1 cellular context compared by ENCODE assay signal in the genomic region with DNA sequence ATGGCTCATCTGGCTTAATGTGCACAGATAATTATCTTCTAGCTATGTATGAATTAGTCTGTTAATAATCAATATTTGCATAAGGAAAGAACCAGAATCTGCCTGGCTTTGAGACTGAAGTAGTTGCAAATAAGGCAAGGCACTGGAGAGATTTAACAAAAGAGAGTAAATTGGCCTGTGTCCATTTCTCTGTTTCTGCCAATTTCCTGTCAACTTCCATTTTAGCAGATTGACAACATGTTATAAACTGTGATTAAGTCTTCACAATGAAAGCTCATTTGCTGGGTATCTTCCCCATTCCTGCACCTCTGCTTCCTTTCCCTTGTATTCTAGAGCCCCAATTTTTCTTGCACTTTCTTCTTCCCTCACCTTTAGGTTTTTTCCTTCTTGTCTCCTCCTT.
TF ChIP-seq lines count a peak whose summit lies in the region.

No MANE protein-coding gene starts in this region.

TF ChIP-seq in neural cell, 6 proteins besides CTCF, POLR2A, EP300 and RAD21 (continued from another document):
- TF ChIP-seq EZH2 (IDR thresholded peaks at IDR 0.05; ENCODE audit: borderline replicate concordance, insufficient read depth, low read length, poor library complexity, severe bottlenecking): no peak
